31 cellular contexts compared by ENCODE assay signal in the genomic region with DNA sequence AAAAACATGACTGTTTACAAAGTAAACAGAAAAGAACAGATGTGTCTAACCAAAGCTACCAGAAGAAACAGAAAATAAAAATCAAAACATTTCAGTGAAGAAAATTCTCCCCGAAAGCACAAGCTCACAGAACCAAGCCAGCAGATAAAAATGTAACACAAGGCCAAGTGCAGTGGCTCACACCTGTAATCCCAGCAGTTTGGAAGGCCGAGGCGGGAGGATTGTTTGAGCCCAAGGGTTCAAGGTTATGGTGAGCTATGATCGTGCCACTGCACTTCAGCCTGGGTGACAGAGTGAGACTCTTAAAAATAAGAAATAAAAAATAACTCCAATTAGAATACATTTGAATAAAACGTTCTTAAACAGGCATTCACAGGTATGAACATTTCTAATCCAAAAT. TPM values are rescaled to one million over a fixed set of nuclear protein-coding genes. Genes with fewer than 3 reads are reported as not detected.
"Had no signal": no experiment of that assay in that cellular context is flagged by ENCODE, and none has a peak within 500 bp of the region (broad histone marks: within the 10 kb centered on the region; RNA-seq: fewer than 3 reads in every experiment).

No MANE protein-coding gene starts in this region.

- H3K4me3 ChIP-seq: ascending aorta, breast epithelium, cardiac muscle cell, colonic mucosa, heart left ventricle had no signal

- H3K27me3 ChIP-seq: ascending aorta, breast epithelium, cardiac muscle cell, colonic mucosa, dorsolateral prefrontal cortex, heart left ventricle had no signal

- H3K9me3 ChIP-seq: ascending aorta, breast epithelium, colonic mucosa, heart left ventricle had no signal

- ATAC-seq: activated naive CD4-positive, alpha-beta T cell treated with anti-CD3 and anti-CD28 coated beads, Interleukin-2, amount 50 U/mL, for 72 hours; activated T-cell treated with anti-CD3 and anti-CD28 coated beads, Interleukin-2, amount 50 U/mL, for 72 hours; esophagus mucosa; heart left ventricle; T-helper 17 cell; WTC11 had no signal

- DNase-seq: activated CD4-positive, alpha-beta memory T cell treated with anti-CD3 and anti-CD28 coated beads, Interleukin-2, amount 10 ng/mL, durations not matched to agents 7 days and 5 days; activated CD4-positive, alpha-beta T cell treated with anti-CD3 and anti-CD28 coated beads for 1 hour; activated CD4-positive, alpha-beta T cell treated with anti-CD3 and anti-CD28 coated beads for 4 hours; activated CD4-positive, alpha-beta T cell treated with anti-CD3 and anti-CD28 coated beads, Interleukin-2, amount 10 ng/mL, durations not matched to agents 7 days and 5 days; activated CD4-positive, alpha-beta T cell treated with anti-CD3 and anti-CD28 coated beads, Interleukin-2, amount 50 U/mL, for 4 hours; activated CD8-positive, alpha-beta memory T cell treated with anti-CD3 and anti-CD28 coated beads, Interleukin-2, amount 50 U/mL, for 48 hours; activated gamma-delta T cell; activated naive CD4-positive, alpha-beta T cell; activated naive CD4-positive, alpha-beta T cell treated with anti-CD3 and anti-CD28 coated beads, Interleukin-2, amount 10 ng/mL, durations not matched to agents 7 days and 5 days; activated naive CD8-positive, alpha-beta T cell treated with anti-CD3 and anti-CD28 coated beads, Interleukin-2, amount 10 ng/mL, durations not matched to agents 7 days and 5 days; activated T-cell treated with anti-CD3 and anti-CD28 coated beads for 4 hours; activated T-cell treated with anti-CD3 and anti-CD28 coated beads, Interleukin-2, amount 50 U/mL, for 24 hours; activated T-cell treated with anti-CD3 and anti-CD28 coated beads, Interleukin-2, amount 50 U/mL, for 72 hours; central memory CD4-positive, alpha-beta T cell; cerebellar nuclear complex; colonic mucosa; dorsolateral prefrontal cortex; effector memory CD4-positive, alpha-beta T cell; endodermal cell; foreskin fibroblast; glutamatergic neuron; T-helper 1 cell; T-helper 17 cell had no signal

- H3K36me3 ChIP-seq: ascending aorta, breast epithelium, cardiac muscle cell, colonic mucosa had no signal

- H3K4me1 ChIP-seq: ascending aorta, breast epithelium, colonic mucosa had no signal

- H3K27ac ChIP-seq: ascending aorta, breast epithelium, cardiac muscle cell, colonic mucosa, heart left ventricle had no signal

- FAIRE-seq: frontal cortex had no signal

RNA-seq across cellular contexts. Expression of a gene that starts 37.5 kb away (rescaled TPM):
- total RNA-seq: activated CD4-positive, alpha-beta memory T cell treated with anti-CD3 and anti-CD28 coated beads, Interleukin-2, amount 10 ng/mL, durations not matched to agents 7 days and 5 days; activated CD4-positive, alpha-beta T cell treated with anti-CD3 and anti-CD28 coated beads, Interleukin-2, amount 10 ng/mL, durations not matched to agents 7 days and 5 days; activated naive CD8-positive, alpha-beta T cell treated with anti-CD3 and anti-CD28 coated beads, Interleukin-2, amount 10 ng/mL, durations not matched to agents 7 days and 5 days; activated T-cell treated with anti-CD3 and anti-CD28 coated beads, Interleukin-2, amount 50 U/mL, for 72 hours had no signal

RNA-seq across cellular contexts. Expression of a gene that starts 52.2 kb away (rescaled TPM):
- total RNA-seq: activated CD4-positive, alpha-beta T cell treated with anti-CD3 and anti-CD28 coated beads, Interleukin-2, amount 10 ng/mL, durations not matched to agents 7 days and 5 days; ascending aorta; T-helper 17 cell had no signal
